In the genomic region with DNA sequence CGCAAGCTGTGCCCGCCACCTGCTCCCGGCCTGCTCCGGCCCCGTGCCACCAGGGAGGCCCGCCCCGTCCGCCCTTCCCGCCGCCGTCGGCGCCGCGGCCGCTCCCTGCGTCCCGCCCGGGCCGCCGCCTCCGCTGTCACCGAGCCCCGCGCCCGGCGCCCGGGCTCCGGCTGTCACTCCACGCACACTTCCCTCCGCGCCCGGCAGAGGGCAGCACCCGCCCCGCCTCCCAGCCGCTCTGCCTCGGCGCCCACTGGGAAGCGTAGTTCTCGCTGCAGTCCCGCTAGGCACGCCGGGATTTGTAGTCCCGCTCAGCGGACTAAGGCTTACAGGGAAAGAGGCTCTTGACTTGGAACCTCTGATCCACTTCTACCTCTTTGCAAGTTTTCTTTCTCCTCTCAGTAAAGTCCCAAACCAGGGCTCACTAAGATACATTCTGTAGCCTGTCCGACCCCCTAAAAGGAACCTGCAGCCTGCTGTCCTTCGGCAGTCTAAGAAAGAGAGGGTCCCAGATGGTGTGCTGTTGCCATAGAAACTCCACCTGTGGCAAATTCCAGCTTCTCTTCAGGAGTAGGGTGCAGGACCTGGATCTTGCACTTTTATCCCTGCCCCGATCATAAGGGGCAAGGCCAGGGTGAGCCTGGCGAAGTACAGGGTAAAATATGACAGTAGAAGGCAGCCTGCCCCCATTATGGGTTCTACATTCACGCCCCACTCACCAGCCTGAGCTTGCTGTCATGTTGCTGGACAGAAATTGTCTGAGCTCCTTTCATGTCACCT, we compare ENCODE assay signal across 8 cellular contexts. TPM values are rescaled to one million over a fixed set of nuclear protein-coding genes. Genes with fewer than 3 reads are reported as not detected.
DNase-seq lines count a peak whose midpoint lies in the region; ATAC-seq, FAIRE-seq and TF ChIP-seq lines count a peak whose summit lies in the region.

A gene (minus strand): TSS at position 182 of the 780 bp plus-strand sequence. CDS start 44,395 bp downstream, outside the sequence.

- DNase-seq in AG08395 (ENCODE audit: low spot score) (peak; percentile 97), NCI-H345 (lab: John Stamatoyannopoulos, UW) (peak; percentile 94), cerebellar cortex (ENCODE audit: low spot score) (peak; percentile 95), kidney (peak; percentile 97)
- DNase-seq in activated CD4-positive, CD25-positive, alpha-beta regulatory T cell treated with anti-CD3 and anti-CD28 coated beads, Interleukin-2, amount 50 U/mL, for 72 hours = peak; percentile 96
- DNase-seq in stimulated activated CD4-positive, alpha-beta T cell treated with anti-CD3 and anti-CD28 coated beads, Interleukin-15, amount 100 ng/mL, for 24 hours = peak; percentile 96

- H3K36me3 ChIP-seq in kidney (ENCODE audit: control insufficient read depth in 1 of 2, insufficient read depth in 2 of 2, low read length in 2 of 2) = no peaks in the 10 kb centered on the region

- peak within 1 kb of the TSS; percentile 55 to 61 for H3K9ac ChIP-seq in kidney (ENCODE audit: low read length in 2 of 2)

- peak within 1 kb of the TSS; percentile 98 for H3K27ac ChIP-seq in kidney (ENCODE audit: low read depth in 2 of 2, low read length in 2 of 2)

- intact Hi-C loops in kidney (cut with DNase I) = no loop called here

- H3K4me3 ChIP-seq in kidney (ENCODE audit: low read length in 2 of 2) = peak within 1 kb of the TSS; percentile 48 to 59

- peak; percentile 94 for TF ChIP-seq CTCF in kidney (IDR thresholded peaks at IDR 0.05; ENCODE audit: borderline replicate concordance, extremely low read depth, insufficient read depth)

- peaks cover 12 to 27% of the 10 kb centered on the region in 2 donors for H3K4me1 ChIP-seq in kidney (ENCODE audit: control insufficient read depth in 1 of 2, insufficient read depth in 1 of 2, low read depth in 1 of 2, low read length in 2 of 2)

- FAIRE-seq in kidney (lab: Jason Lieb, UNC) = no peak

- no peaks in the 10 kb centered on the region for H3K9me3 ChIP-seq in kidney (ENCODE audit: control insufficient read depth in 1 of 2, low read length in 2 of 2)

- ATAC-seq in GM18907 (IDR thresholded peaks at IDR 0.05; ENCODE audit: unreplicated experiment) (peak; percentile 50), HG03175 (IDR thresholded peaks at IDR 0.05; ENCODE audit: unreplicated experiment) (peak; percentile 51)

RNA-seq across cellular contexts. Expression of the gene that starts here (rescaled TPM):
- 50.7 TPM for total RNA-seq in kidney
- polyA plus RNA-seq in kidney (ENCODE audit: insufficient read depth, low read depth, low replicate concordance) = 51.0 TPM

Comparison
In these comparisons a context has a peak if more than half of its experiments do, and no peak if none do; other contexts are left out.
1. Peak in every context shown above with its lines: DNase-seq, ATAC-seq, H3K4me3 ChIP-seq and H3K27ac ChIP-seq.